ENCODE assay signal across 15 cellular contexts in genomic region chr11:114165326-114166230, GRCh38.
DNase-seq lines count a peak whose midpoint lies in the region; ATAC-seq and TF ChIP-seq lines count a peak whose summit lies in the region.
"Had no signal": no experiment of that assay in that cellular context is flagged by ENCODE, and none has a peak within 500 bp of the region (broad histone marks: within the 10 kb centered on the region; RNA-seq: fewer than 3 reads in every experiment).

No MANE protein-coding gene starts in this region.

- CTCF ChIA-PET in activated naive CD4-positive, alpha-beta T cell treated with anti-CD3 and anti-CD28 coated beads, Interleukin-2, amount 10 ng/mL, durations not matched to agents 7 days and 5 days (lab: Charles Lee), result interaction anchor here (1.4 to 2.9 kb wide), 2 partner anchors 15 to 18 kb away, joined by 5 to 13 read pairs; no protein-coding TSS in a partner anchor
- CTCF ChIA-PET in activated naive CD4-positive, alpha-beta T cell treated with anti-CD3 and anti-CD28 coated beads for 36 hours (lab: Charles Lee), result no interaction called here
- CTCF ChIA-PET in naive thymus-derived CD4-positive, alpha-beta T cell (lab: Charles Lee), result interaction anchor here (0.8 to 3.3 kb wide), 4 partner anchors 26 to 96 kb away, joined by 3 to 9 read pairs (median 6); no protein-coding TSS in a partner anchor

- WGBS in tibial nerve, 2 donors, result 87 to 89% methylated on average over 6 to 7 of the region's 7 CpGs

- no peaks in the 10 kb centered on the region for H3K36me3 ChIP-seq in breast epithelium
- H3K36me3 ChIP-seq in naive thymus-derived CD4-positive, alpha-beta T cell (ENCODE audit: control insufficient read depth in 2 of 3, insufficient read depth in 3 of 3, low read length in 3 of 3), result no peaks in the 10 kb centered on the region
- H3K36me3 ChIP-seq in tibial nerve, result no peaks in the 10 kb centered on the region
- H3K36me3 ChIP-seq in brain microvascular endothelial cell (replicated peaks), result no peaks in the 10 kb centered on the region

- H3K4me3 Mint-ChIP-seq in activated naive CD4-positive, alpha-beta T cell treated with anti-CD3 and anti-CD28 coated beads, Interleukin-2, amount 10 ng/mL, durations not matched to agents 7 days and 5 days, result no peak overlapping the region
- H3K4me3 Mint-ChIP-seq in activated naive CD4-positive, alpha-beta T cell treated with anti-CD3 and anti-CD28 coated beads for 36 hours, result no peak overlapping the region
- peak overlapping the region in 8 of 10 donors; percentile 16 to 80 (median 67) for H3K4me3 Mint-ChIP-seq in naive thymus-derived CD4-positive, alpha-beta T cell
- H3K4me3 Mint-ChIP-seq: central memory CD8-positive, alpha-beta T cell had no signal

- peaks cover 2% of the 10 kb centered on the region for H3K9me3 Mint-ChIP-seq in activated naive CD4-positive, alpha-beta T cell treated with anti-CD3 and anti-CD28 coated beads, Interleukin-2, amount 10 ng/mL, durations not matched to agents 7 days and 5 days
- no peaks in the 10 kb centered on the region for H3K9me3 Mint-ChIP-seq in activated naive CD4-positive, alpha-beta T cell treated with anti-CD3 and anti-CD28 coated beads for 36 hours
- H3K9me3 Mint-ChIP-seq in naive thymus-derived CD4-positive, alpha-beta T cell, result no peaks in the 10 kb centered on the region
- H3K9me3 Mint-ChIP-seq: central memory CD8-positive, alpha-beta T cell had no signal

- TF ChIP-seq EP300 in tibial nerve (IDR thresholded peaks at IDR 0.05), result no peak

- POLR2A ChIA-PET in naive thymus-derived CD4-positive, alpha-beta T cell (lab: Charles Lee), result interaction anchor here (0.8 to 20.6 kb wide), 3 partner anchors 9 to 105 kb away, joined by 3 to 363 read pairs (median 12); no protein-coding TSS in a partner anchor

- in situ Hi-C loops in brain microvascular endothelial cell (cut with HindIII; ENCODE audit: low pct_ligation_motif_present, low sequenced_read_pairs), result no loop called here

- DNase-seq in activated naive CD4-positive, alpha-beta T cell treated with anti-CD3 and anti-CD28 coated beads, Interleukin-2, amount 10 ng/mL, durations not matched to agents 7 days and 5 days, result no peak
- DNase-seq in activated naive CD4-positive, alpha-beta T cell treated with anti-CD3 and anti-CD28 coated beads for 36 hours, result no peak
- DNase-seq in breast epithelium (ENCODE audit: low spot score in 2 of 2) (no peak), tibial nerve (ENCODE audit: low spot score in 2 of 2) (peak in 1 of 2 donors; percentile 9), brain microvascular endothelial cell (no peak)
- no peak for DNase-seq in naive thymus-derived CD4-positive, alpha-beta T cell
- DNase-seq in activated CD8-positive, alpha-beta memory T cell treated with anti-CD3 and anti-CD28 coated beads, Interleukin-2, amount 50 U/mL, for 48 hours, result no peak
- no peak for DNase-seq in activated CD4-positive, alpha-beta T cell treated with anti-CD3 and anti-CD28 coated beads, Interleukin-2, amount 50 U/mL, for 48 hours
- DNase-seq: ACHN; foreskin melanocyte; GF-D8; NCI-H510A treated with DMSO at 0.1 percent for 48 hours; SK-N-SH; stimulated activated CD4-positive, alpha-beta T cell treated with anti-CD3 and anti-CD28 coated beads, Interleukin-4, amount 100 ng/mL, for 24 hours had no signal

- intact Hi-C loops in activated naive CD4-positive, alpha-beta T cell treated with anti-CD3 and anti-CD28 coated beads for 36 hours (cut with micrococcal nuclease), result no loop called here
- intact Hi-C loops in breast epithelium (cut with DNase I; ENCODE audit: low total_unique reads), result no loop called here
- intact Hi-C loops in naive thymus-derived CD4-positive, alpha-beta T cell (cut with micrococcal nuclease), result loop anchor here in 1 of 2 donors (10.0 kb wide), 1 partner anchor 391 kb away; the partner anchor contains the start of genes CLDN25 and ZW10

- peaks cover 86% of the 10 kb centered on the region for H3K4me1 Mint-ChIP-seq in activated naive CD4-positive, alpha-beta T cell treated with anti-CD3 and anti-CD28 coated beads, Interleukin-2, amount 10 ng/mL, durations not matched to agents 7 days and 5 days
- H3K4me1 Mint-ChIP-seq in activated naive CD4-positive, alpha-beta T cell treated with anti-CD3 and anti-CD28 coated beads for 36 hours (ENCODE audit: low read depth), result peaks cover 91% of the 10 kb centered on the region
- peaks cover 70 to 100% (median 97%) of the 10 kb centered on the region in 7 donors for H3K4me1 Mint-ChIP-seq in naive thymus-derived CD4-positive, alpha-beta T cell

- H3K4me3 ChIP-seq in breast epithelium (peak overlapping the region in 1 of 3 donors; percentile 34), tibial nerve (no peak overlapping the region), brain microvascular endothelial cell (ENCODE audit: low read depth, low read length) (no peak overlapping the region)
- H3K4me3 ChIP-seq in naive thymus-derived CD4-positive, alpha-beta T cell (ENCODE audit: low read length), result no peak overlapping the region

- no peak for TF ChIP-seq POLR2A in breast epithelium (IDR thresholded peaks at IDR 0.05)
- TF ChIP-seq POLR2A in tibial nerve (IDR thresholded peaks at IDR 0.05), result no peak

- peak overlapping the region; percentile 64 for H3K27ac Mint-ChIP-seq in activated naive CD4-positive, alpha-beta T cell treated with anti-CD3 and anti-CD28 coated beads, Interleukin-2, amount 10 ng/mL, durations not matched to agents 7 days and 5 days
- no peak overlapping the region for H3K27ac Mint-ChIP-seq in activated naive CD4-positive, alpha-beta T cell treated with anti-CD3 and anti-CD28 coated beads for 36 hours
- H3K27ac Mint-ChIP-seq in naive thymus-derived CD4-positive, alpha-beta T cell, result peak overlapping the region; percentile 28 to 93 (median 85)

- ATAC-seq in naive thymus-derived CD4-positive, alpha-beta T cell, result no peak

- no peak for TF ChIP-seq CTCF in breast epithelium (IDR thresholded peaks at IDR 0.05)
- TF ChIP-seq CTCF in tibial nerve (IDR thresholded peaks at IDR 0.05), result no peak
- TF ChIP-seq CTCF in brain microvascular endothelial cell (IDR thresholded peaks at IDR 0.05; ENCODE audit: low read depth, low read length, missing control alignments), result no peak

- H3K27me3 ChIP-seq in breast epithelium (no peaks in the 10 kb centered on the region), tibial nerve (no peaks in the 10 kb centered on the region), brain microvascular endothelial cell (replicated peaks) (peaks cover 10% of the 10 kb centered on the region)
- no peaks in the 10 kb centered on the region for H3K27me3 ChIP-seq in naive thymus-derived CD4-positive, alpha-beta T cell (ENCODE audit: control insufficient read depth in 2 of 2, insufficient read depth in 2 of 2, low read length in 2 of 2)

- H3K4me1 ChIP-seq in breast epithelium (peaks cover 62 to 89% of the 10 kb centered on the region in 2 donors), tibial nerve (peaks cover 30 to 99% (median 95%) of the 10 kb centered on the region in 4 donors)
- peaks cover 56 to 88% of the 10 kb centered on the region in 2 donors for H3K4me1 ChIP-seq in naive thymus-derived CD4-positive, alpha-beta T cell (ENCODE audit: control insufficient read depth in 2 of 2, insufficient read depth in 2 of 2, low read length in 2 of 2)

- no peaks in the 10 kb centered on the region for H3K9me3 ChIP-seq in breast epithelium
- H3K9me3 ChIP-seq in naive thymus-derived CD4-positive, alpha-beta T cell (ENCODE audit: control insufficient read depth in 2 of 3, low read length in 3 of 3), result no peaks in the 10 kb centered on the region
- H3K9me3 ChIP-seq in tibial nerve, result no peaks in the 10 kb centered on the region
- H3K9me3 ChIP-seq: SK-N-SH had no signal

- H3K27me3 Mint-ChIP-seq in activated naive CD4-positive, alpha-beta T cell treated with anti-CD3 and anti-CD28 coated beads, Interleukin-2, amount 10 ng/mL, durations not matched to agents 7 days and 5 days, result peaks cover 13% of the 10 kb centered on the region
- H3K27me3 Mint-ChIP-seq in activated naive CD4-positive, alpha-beta T cell treated with anti-CD3 and anti-CD28 coated beads for 36 hours (ENCODE audit: low read depth), result no peaks in the 10 kb centered on the region
- no peaks in the 10 kb centered on the region for H3K27me3 Mint-ChIP-seq in naive thymus-derived CD4-positive, alpha-beta T cell
- H3K27me3 Mint-ChIP-seq: central memory CD8-positive, alpha-beta T cell had no signal

- H3K36me3 Mint-ChIP-seq in activated naive CD4-positive, alpha-beta T cell treated with anti-CD3 and anti-CD28 coated beads, Interleukin-2, amount 10 ng/mL, durations not matched to agents 7 days and 5 days, result peaks cover 18% of the 10 kb centered on the region
- no peaks in the 10 kb centered on the region for H3K36me3 Mint-ChIP-seq in activated naive CD4-positive, alpha-beta T cell treated with anti-CD3 and anti-CD28 coated beads for 36 hours (ENCODE audit: low read depth)
- H3K36me3 Mint-ChIP-seq in naive thymus-derived CD4-positive, alpha-beta T cell, result peaks cover 0 to 12% (median 0%) of the 10 kb centered on the region in 5 donors

- peak overlapping the region; percentile 96 to 98 for H3K27ac ChIP-seq in breast epithelium
- H3K27ac ChIP-seq in naive thymus-derived CD4-positive, alpha-beta T cell (ENCODE audit: low read depth, low read length), result no peak overlapping the region
- peak overlapping the region; percentile 95 to 99 (median 96) for H3K27ac ChIP-seq in tibial nerve
- H3K27ac ChIP-seq in brain microvascular endothelial cell, result no peak overlapping the region

Comparison
In these comparisons a context has a peak if more than half of its experiments do, and no peak if none do; other contexts are left out.
1. H3K4me3 Mint-ChIP-seq: peak in naive thymus-derived CD4-positive, alpha-beta T cell (8 of 10); none in activated naive CD4-positive, alpha-beta T cell treated with anti-CD3 and anti-CD28 coated beads, Interleukin-2, amount 10 ng/mL, durations not matched to agents 7 days and 5 days (single experiment) and activated naive CD4-positive, alpha-beta T cell treated with anti-CD3 and anti-CD28 coated beads for 36 hours (single experiment).
2. H3K27ac ChIP-seq: peak in breast epithelium (2 of 2) and tibial nerve (4 of 4); none in naive thymus-derived CD4-positive, alpha-beta T cell (single experiment) and brain microvascular endothelial cell (single experiment).